In the genomic region with DNA sequence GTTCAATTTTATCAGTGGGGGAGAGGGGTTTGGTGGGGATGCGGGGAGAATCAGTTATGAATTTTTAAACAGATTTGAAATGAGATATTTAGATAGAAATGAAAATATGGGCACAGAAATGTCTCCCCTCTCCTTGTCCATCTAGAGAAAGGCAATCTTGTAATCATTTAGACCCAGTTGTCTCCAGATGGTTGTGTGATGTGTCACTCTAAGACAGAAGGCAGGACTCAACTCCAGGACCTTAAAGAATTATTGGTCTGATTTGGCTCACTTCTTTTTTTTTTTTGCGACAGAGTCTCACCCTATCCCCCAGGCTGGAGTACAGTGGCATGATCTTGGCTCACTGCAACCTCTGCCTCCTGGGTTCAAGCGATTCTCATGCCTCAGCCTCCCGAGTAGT, we compare ENCODE assay signal across 25 cellular contexts.
"Had no signal": no experiment of that assay in that cellular context is flagged by ENCODE, and none has a peak within 500 bp of the region (broad histone marks: within the 10 kb centered on the region; RNA-seq: fewer than 3 reads in every experiment).

No MANE protein-coding gene starts in this region.

- H3K9me3 ChIP-seq: body of pancreas, gastrocnemius medialis, prostate gland, stomach, suprapubic skin, tibial nerve had no signal

- H3K4me3 ChIP-seq: body of pancreas, gastrocnemius medialis, prostate gland, stomach, suprapubic skin, tibial nerve had no signal

- H3K4me1 ChIP-seq: gastrocnemius medialis, prostate gland, tibial nerve had no signal

- DNase-seq: activated CD4-positive, alpha-beta T cell treated with anti-CD3 and anti-CD28 coated beads, Interleukin-2, amount 10 ng/mL, durations not matched to agents 7 days and 5 days; activated CD4-positive, CD25-positive, alpha-beta regulatory T cell treated with anti-CD3 and anti-CD28 coated beads, Interleukin-2, amount 50 U/mL, for 72 hours; activated CD8-positive, alpha-beta memory T cell treated with anti-CD3 and anti-CD28 coated beads, Interleukin-2, amount 10 ng/mL, durations not matched to agents 7 days and 5 days; activated CD8-positive, alpha-beta T cell treated with anti-CD3 and anti-CD28 coated beads for 36 hours; activated gamma-delta T cell; activated naive CD4-positive, alpha-beta T cell treated with anti-CD3 and anti-CD28 coated beads, Interleukin-2, amount 50 U/mL, for 16 hours; activated naive CD8-positive, alpha-beta T cell treated with anti-CD3 and anti-CD28 coated beads, Interleukin-2, amount 50 U/mL, for 24 hours; activated T-cell treated with anti-CD3 and anti-CD28 coated beads for 4 hours; anterior cingulate cortex; body of pancreas; gastrocnemius medialis; hippocampal formation; kidney glomerular epithelial cell; left ventricle myocardium superior; mammary epithelial cell; natural killer cell; right cardiac atrium; stimulated activated CD4-positive, alpha-beta T cell treated with anti-CD3 and anti-CD28 coated beads, Interleukin-1b, Interleukin-23, amount 100 ng/mL, for 48 hours; stomach; WERI-Rb-1 had no signal

- ATAC-seq: activated CD8-positive, alpha-beta memory T cell treated with anti-CD3 and anti-CD28 coated beads, Interleukin-2, amount 10 ng/mL, durations not matched to agents 7 days and 5 days; activated CD8-positive, alpha-beta T cell treated with anti-CD3 and anti-CD28 coated beads for 36 hours; activated naive CD8-positive, alpha-beta T cell treated with anti-CD3 and anti-CD28 coated beads, Interleukin-2, amount 50 U/mL, for 24 hours; body of pancreas; gastrocnemius medialis; left ventricle myocardium superior; natural killer cell; right cardiac atrium; stimulated activated effector memory CD8-positive, alpha-beta T cell treated with anti-CD3 and anti-CD28 coated beads, Interleukin-12 subunit alpha, Interleukin-12 subunit beta, amount 100 ng/mL, for 72 hours had no signal

- H3K36me3 ChIP-seq: gastrocnemius medialis, prostate gland, stomach, suprapubic skin, tibial nerve, WERI-Rb-1 had no signal

- H3K27me3 ChIP-seq: body of pancreas, gastrocnemius medialis, stomach, suprapubic skin, tibial nerve had no signal

- H3K27ac ChIP-seq: body of pancreas, epithelial cell of prostate, gastrocnemius medialis, prostate gland, stomach, suprapubic skin, tibial nerve, WERI-Rb-1 had no signal
